In genomic region chr14:38074754-38075153, GRCh38 we compare ENCODE assay signal across 1 cellular context.
TF ChIP-seq lines count a peak whose summit lies in the region.

No MANE protein-coding gene starts in this region.

TF ChIP-seq in GM23338, 12 proteins besides CTCF, POLR2A, EP300 and RAD21 (continued from another document):
- TF ChIP-seq ZNF462 (CRISPR knock-in tag; IDR thresholded peaks at IDR 0.05) = no peak
- TF ChIP-seq STAT1 (IDR thresholded peaks at IDR 0.05; ENCODE audit: unreplicated experiment) = no peak
- TF ChIP-seq ZNF114 (CRISPR knock-in tag; IDR thresholded peaks at IDR 0.05) = no peak
- no peak for TF ChIP-seq ZNF331 (CRISPR knock-in tag; IDR thresholded peaks at IDR 0.05; ENCODE audit: low read depth)
- TF ChIP-seq, protein P1, sequence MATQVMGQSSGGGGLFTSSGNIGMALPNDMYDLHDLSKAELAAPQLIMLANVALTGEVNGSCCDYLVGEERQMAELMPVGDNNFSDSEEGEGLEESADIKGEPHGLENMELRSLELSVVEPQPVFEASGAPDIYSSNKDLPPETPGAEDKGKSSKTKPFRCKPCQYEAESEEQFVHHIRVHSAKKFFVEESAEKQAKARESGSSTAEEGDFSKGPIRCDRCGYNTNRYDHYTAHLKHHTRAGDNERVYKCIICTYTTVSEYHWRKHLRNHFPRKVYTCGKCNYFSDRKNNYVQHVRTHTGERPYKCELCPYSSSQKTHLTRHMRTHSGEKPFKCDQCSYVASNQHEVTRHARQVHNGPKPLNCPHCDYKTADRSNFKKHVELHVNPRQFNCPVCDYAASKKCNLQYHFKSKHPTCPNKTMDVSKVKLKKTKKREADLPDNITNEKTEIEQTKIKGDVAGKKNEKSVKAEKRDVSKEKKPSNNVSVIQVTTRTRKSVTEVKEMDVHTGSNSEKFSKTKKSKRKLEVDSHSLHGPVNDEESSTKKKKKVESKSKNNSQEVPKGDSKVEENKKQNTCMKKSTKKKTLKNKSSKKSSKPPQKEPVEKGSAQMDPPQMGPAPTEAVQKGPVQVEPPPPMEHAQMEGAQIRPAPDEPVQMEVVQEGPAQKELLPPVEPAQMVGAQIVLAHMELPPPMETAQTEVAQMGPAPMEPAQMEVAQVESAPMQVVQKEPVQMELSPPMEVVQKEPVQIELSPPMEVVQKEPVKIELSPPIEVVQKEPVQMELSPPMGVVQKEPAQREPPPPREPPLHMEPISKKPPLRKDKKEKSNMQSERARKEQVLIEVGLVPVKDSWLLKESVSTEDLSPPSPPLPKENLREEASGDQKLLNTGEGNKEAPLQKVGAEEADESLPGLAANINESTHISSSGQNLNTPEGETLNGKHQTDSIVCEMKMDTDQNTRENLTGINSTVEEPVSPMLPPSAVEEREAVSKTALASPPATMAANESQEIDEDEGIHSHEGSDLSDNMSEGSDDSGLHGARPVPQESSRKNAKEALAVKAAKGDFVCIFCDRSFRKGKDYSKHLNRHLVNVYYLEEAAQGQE (IDR thresholded peaks at IDR 0.05; ENCODE audit: unreplicated experiment) = no peak
- no peak for TF ChIP-seq NANOG (IDR thresholded peaks at IDR 0.05; ENCODE audit: borderline replicate concordance)
- no peak for TF ChIP-seq EZH2 (IDR thresholded peaks at IDR 0.05; ENCODE audit: low read depth, unreplicated experiment)
- no peak for TF ChIP-seq POLR2AphosphoS5 (IDR thresholded peaks at IDR 0.05; ENCODE audit: low read depth)
- TF ChIP-seq CREB1 (CRISPR knock-in tag; IDR thresholded peaks at IDR 0.05; ENCODE audit: low read depth) = no peak
